8 cellular contexts compared by ENCODE assay signal in the genomic region with DNA sequence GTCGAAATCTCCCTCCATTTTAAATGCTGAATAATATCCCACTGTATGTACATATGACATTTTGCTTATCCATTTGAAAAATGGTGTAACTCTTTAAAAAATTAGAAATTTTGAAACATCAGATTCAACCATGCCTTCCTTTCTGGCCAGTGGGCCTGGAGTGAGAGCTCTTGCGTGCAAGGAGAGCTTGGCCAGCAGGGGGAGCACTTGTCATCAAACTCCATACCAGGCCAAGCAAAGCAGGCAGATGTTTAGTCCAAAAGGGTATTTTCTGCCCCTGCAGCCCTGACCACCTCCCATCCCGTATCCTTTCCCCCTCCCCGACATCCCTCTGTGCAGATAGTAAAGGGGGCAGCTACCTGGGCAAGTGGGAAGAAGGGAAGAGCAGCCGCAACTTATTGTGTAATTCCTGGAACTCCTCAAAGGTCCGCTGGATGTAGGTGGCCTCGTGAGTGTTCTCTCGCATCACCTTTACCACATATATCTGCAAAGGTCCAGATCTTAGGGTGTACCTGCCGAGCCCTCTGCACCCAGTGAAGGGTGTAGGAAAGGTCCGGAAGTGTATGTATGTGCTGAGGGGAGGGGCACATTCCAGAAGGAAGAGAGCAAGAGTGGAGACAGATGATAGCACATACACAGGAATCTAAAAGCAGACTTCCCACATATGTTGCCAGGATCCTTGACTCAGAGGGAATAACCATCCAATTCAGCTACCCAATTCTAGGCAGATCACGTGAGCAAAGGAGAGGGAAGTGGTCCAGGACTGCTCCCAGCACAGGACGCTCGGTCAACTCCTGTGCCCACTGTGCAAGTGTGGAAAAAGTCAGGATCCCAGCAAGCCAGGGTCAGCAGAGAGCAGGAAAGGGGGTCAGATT. TPM values are rescaled to one million over a fixed set of nuclear protein-coding genes. Genes with fewer than 3 reads are reported as not detected.
DNase-seq lines count a peak whose midpoint lies in the region; ATAC-seq and TF ChIP-seq lines count a peak whose summit lies in the region.

No MANE protein-coding gene starts in this region.

- H3K27me3 ChIP-seq in adipocyte (replicated peaks; ENCODE audit: control insufficient read depth, insufficient read depth, low read length) (no peaks in the 10 kb centered on the region), heart left ventricle (no peaks in the 10 kb centered on the region)

- no peak overlapping the region for H3K4me3 Mint-ChIP-seq in T-helper 17 cell

- H3K4me3 ChIP-seq in NB4 (ENCODE audit: low read depth, low read length): no peak overlapping the region
- H3K4me3 ChIP-seq in adipocyte (ENCODE audit: low read length): peak overlapping the region; percentile 7
- H3K4me3 ChIP-seq in heart left ventricle: no peak overlapping the region

- DNase-seq in GM03348 (ENCODE audit: low spot score): peak; percentile 84
- DNase-seq in NB4 (ENCODE audit: low read depth): peak; percentile 83
- peak; percentile 61 to 71 (median 65) for DNase-seq in T-helper 17 cell
- peak; percentile 92 for DNase-seq in adipocyte (ENCODE audit: low read depth)
- DNase-seq in heart left ventricle: peak; percentile 71 to 87 (median 82)
- DNase-seq in putamen (ENCODE audit: low spot score): peak; percentile 62

- H3K9me3 ChIP-seq in T-helper 17 cell (ENCODE audit: control insufficient read depth, low read length, poor library complexity, severe bottlenecking): no peaks in the 10 kb centered on the region
- no peaks in the 10 kb centered on the region for H3K9me3 ChIP-seq in adipocyte (ENCODE audit: control insufficient read depth, low read length)
- no peaks in the 10 kb centered on the region for H3K9me3 ChIP-seq in heart left ventricle

- peak overlapping the region; percentile 63 for H3K27ac Mint-ChIP-seq in T-helper 17 cell

- H3K9ac ChIP-seq in adipocyte (ENCODE audit: low read length): peak overlapping the region; percentile 32

- H3K36me3 Mint-ChIP-seq in T-helper 17 cell (ENCODE audit: low read depth): peaks cover 14% of the 10 kb centered on the region

- TF ChIP-seq CTCF in NB4 (IDR thresholded peaks at IDR 0.05; ENCODE audit: low read depth, low read length): peak; percentile 94
- TF ChIP-seq CTCF in heart left ventricle (IDR thresholded peaks at IDR 0.05): peak; percentile 82 to 96 (median 91)

- ATAC-seq in T-helper 17 cell (peak; percentile 85), heart left ventricle (peak; percentile 40 to 81 (median 66)), HG03439 (IDR thresholded peaks at IDR 0.05; ENCODE audit: unreplicated experiment) (no peak), HG02885 (IDR thresholded peaks at IDR 0.05; ENCODE audit: poor library complexity, unreplicated experiment) (no peak)

- 49 to 61% (median 58%) methylated on average over 13 of the region's 13 CpGs for WGBS in heart left ventricle, 4 donors

- H3K27ac ChIP-seq in heart left ventricle: peak overlapping the region in 3 of 12 donors; percentile 8 to 45 (median 24)

- no peak for TF ChIP-seq POLR2A in NB4 (IDR thresholded peaks at IDR 0.05; ENCODE audit: extremely low read depth, insufficient read length)
- TF ChIP-seq POLR2A in heart left ventricle (IDR thresholded peaks at IDR 0.05): no peak

- no peaks in the 10 kb centered on the region for H3K27me3 Mint-ChIP-seq in T-helper 17 cell

- H3K4me1 ChIP-seq in adipocyte (ENCODE audit: control insufficient read depth, insufficient read depth, low read length) (peaks cover 53% of the 10 kb centered on the region), heart left ventricle (peaks cover 0 to 37% (median 9%) of the 10 kb centered on the region in 12 donors)

- H3K4me1 Mint-ChIP-seq in T-helper 17 cell: peaks cover 9% of the 10 kb centered on the region

- H3K36me3 ChIP-seq in adipocyte (ENCODE audit: control insufficient read depth, insufficient read depth, low read length, severe bottlenecking) (peaks cover 29% of the 10 kb centered on the region), heart left ventricle (peaks cover 0 to 100% (median 92%) of the 10 kb centered on the region in 9 donors)

- intact Hi-C loops in heart left ventricle (cut with DNase I): loop anchor here in 8 of 10 donors (1.0 to 5.0 kb wide), 4 partner anchors 63 to 72 kb away; partner anchors contain the start of gene PIK3C2B (in 1 of the 8)

RNA-seq across cellular contexts. Expression of gene PPP1R15B, which starts 19.9 kb away (rescaled TPM):
- total RNA-seq in T-helper 17 cell: 100 to 1,000 TPM; 207 to 266 TPM
- 10 to 100 TPM; 15.8 to 29.8 (median 25.9) TPM for total RNA-seq in heart left ventricle
- polyA plus RNA-seq in heart left ventricle: 10 to 100 TPM in 1 of 2 donors, 1 to 10 TPM in 1; 8.1 to 27.9 TPM

Comparison
In these comparisons a context has a peak if more than half of its experiments do, and no peak if none do; other contexts are left out.
1. ATAC-seq: peak in T-helper 17 cell (single experiment) and heart left ventricle (4 of 4); none in HG03439 (single experiment) and HG02885 (single experiment).
2. RNA of gene PPP1R15B, which starts 19.9 kb away (total RNA-seq): 207 to 266 TPM in T-helper 17 cell; 15.8 to 29.8 TPM in heart left ventricle; every median in the first group is over 4 times any median in the second.
3. Peak in every context shown above with its lines, with median percentiles within 50 percentile points of each other: DNase-seq.